ENCODE assay signal across 20 cellular contexts in genomic region chr4:160423879-160424451, GRCh38.
DNase-seq lines count a peak whose midpoint lies in the region; ATAC-seq and TF ChIP-seq lines count a peak whose summit lies in the region.
"Had no signal": no experiment of that assay in that cellular context is flagged by ENCODE, and none has a peak within 500 bp of the region (broad histone marks: within the 10 kb centered on the region; RNA-seq: fewer than 3 reads in every experiment).

No MANE protein-coding gene starts in this region.

- CTCF ChIA-PET in PC-9 (lab: Charles Lee) = no interaction called here

- BruUV-seq in PC-9 (replicated peaks; lab: Mats Ljungman, UMichigan) = no TSS peak

- H3K9me3 Mint-ChIP-seq in activated T-cell treated with anti-CD3 and anti-CD28 coated beads, Interleukin-2, amount 50 U/mL, for 72 hours = peaks cover 2 to 10% of the 10 kb centered on the region in 2 donors
- H3K9me3 Mint-ChIP-seq in activated T-cell treated with anti-CD3 and anti-CD28 coated beads, Interleukin-2, amount 50 U/mL, for 4 hours = peaks cover 9% of the 10 kb centered on the region

- H3K4me2 ChIP-seq in PC-9 = peak overlapping the region; percentile 28

- peak; percentile 13 to 48 for ATAC-seq in activated T-cell treated with anti-CD3 and anti-CD28 coated beads, Interleukin-2, amount 50 U/mL, for 72 hours (replicated peaks in 1 of 2)
- no peak for ATAC-seq in activated T-cell treated with anti-CD3 and anti-CD28 coated beads, Interleukin-2, amount 50 U/mL, for 4 hours
- no peak for ATAC-seq in HG03280 (IDR thresholded peaks at IDR 0.05; ENCODE audit: unreplicated experiment)
- no peak for ATAC-seq in HG03520 (IDR thresholded peaks at IDR 0.05; ENCODE audit: unreplicated experiment)
- no peak for ATAC-seq in left lobe of liver
- ATAC-seq: mucosa of descending colon had no signal

- no peaks in the 10 kb centered on the region for H3K27me3 ChIP-seq in PC-9 (ENCODE audit: insufficient read depth, low read depth)
- H3K27me3 ChIP-seq: Peyer's patch, transverse colon had no signal

- no peaks in the 10 kb centered on the region for H4K20me1 ChIP-seq in PC-9 (ENCODE audit: insufficient read depth)

- H3K4me3 ChIP-seq in PC-9 (no peak overlapping the region), choroid plexus epithelial cell (ENCODE audit: low read depth, low read length) (peak overlapping the region; percentile 39)
- H3K4me3 ChIP-seq: mucosa of descending colon, Peyer's patch, transverse colon had no signal

- no peaks in the 10 kb centered on the region for H3K9me2 ChIP-seq in PC-9 (ENCODE audit: insufficient read depth)

- POLR2A ChIA-PET in PC-9 (lab: Charles Lee; ENCODE audit: unreplicated experiment) = no interaction called here

- H3K36me3 ChIP-seq in PC-9 (ENCODE audit: low read depth) = no peaks in the 10 kb centered on the region
- H3K36me3 ChIP-seq: Peyer's patch, transverse colon had no signal

- no peaks in the 10 kb centered on the region for H3K4me1 ChIP-seq in PC-9 (replicated peaks; ENCODE audit: insufficient read depth)
- H3K4me1 ChIP-seq: Peyer's patch, transverse colon had no signal

- H3F3A ChIP-seq in PC-9 (ENCODE audit: insufficient read depth, low read depth) = no peaks in the 10 kb centered on the region

- peaks cover 0 to 3% of the 10 kb centered on the region in 2 donors for H3K36me3 Mint-ChIP-seq in activated T-cell treated with anti-CD3 and anti-CD28 coated beads, Interleukin-2, amount 50 U/mL, for 72 hours (ENCODE audit: insufficient read depth in 2 of 2)
- no peaks in the 10 kb centered on the region for H3K36me3 Mint-ChIP-seq in activated T-cell treated with anti-CD3 and anti-CD28 coated beads, Interleukin-2, amount 50 U/mL, for 4 hours (ENCODE audit: insufficient read depth)
- H3K36me3 Mint-ChIP-seq: CD8-positive, alpha-beta memory T cell had no signal

- H2AFZ ChIP-seq in PC-9 = no peak overlapping the region

- peak overlapping the region; percentile 81 for H3K27ac Mint-ChIP-seq in activated T-cell treated with anti-CD3 and anti-CD28 coated beads, Interleukin-2, amount 50 U/mL, for 72 hours
- H3K27ac Mint-ChIP-seq: CD8-positive, alpha-beta memory T cell; HFFc6 had no signal

- TF ChIP-seq CTCF in PC-9 (conservative IDR thresholded peaks at IDR 0.05) = no peak
- no peak for TF ChIP-seq CTCF in choroid plexus epithelial cell (conservative IDR thresholded peaks at IDR 0.05; ENCODE audit: low read depth, low read length)

- H3K27ac ChIP-seq in PC-9 = no peak overlapping the region
- H3K27ac ChIP-seq: Peyer's patch, transverse colon had no signal

- H3K27me3 Mint-ChIP-seq in activated T-cell treated with anti-CD3 and anti-CD28 coated beads, Interleukin-2, amount 50 U/mL, for 72 hours (ENCODE audit: low read depth) = no peaks in the 10 kb centered on the region
- no peaks in the 10 kb centered on the region for H3K27me3 Mint-ChIP-seq in activated T-cell treated with anti-CD3 and anti-CD28 coated beads, Interleukin-2, amount 50 U/mL, for 4 hours (ENCODE audit: low read depth)
- H3K27me3 Mint-ChIP-seq: CD8-positive, alpha-beta memory T cell had no signal

- H3K9me3 ChIP-seq in PC-9 (ENCODE audit: insufficient read depth, low read depth) = no peaks in the 10 kb centered on the region
- H3K9me3 ChIP-seq: mucosa of descending colon, Peyer's patch, transverse colon had no signal

- peaks cover 7% of the 10 kb centered on the region for H3K4me1 Mint-ChIP-seq in activated T-cell treated with anti-CD3 and anti-CD28 coated beads, Interleukin-2, amount 50 U/mL, for 72 hours (ENCODE audit: low read depth)
- H3K4me1 Mint-ChIP-seq in activated T-cell treated with anti-CD3 and anti-CD28 coated beads, Interleukin-2, amount 50 U/mL, for 4 hours (ENCODE audit: low read depth) = peaks cover 2% of the 10 kb centered on the region
- H3K4me1 Mint-ChIP-seq: CD8-positive, alpha-beta memory T cell had no signal

- no peaks in the 10 kb centered on the region for H3K79me2 ChIP-seq in PC-9 (ENCODE audit: low read depth)

- intact Hi-C loops in PC-9 (cut with micrococcal nuclease; ENCODE audit: unreplicated experiment) = no loop called here

- DNase-seq in activated T-cell treated with anti-CD3 and anti-CD28 coated beads, Interleukin-2, amount 50 U/mL, for 72 hours = no peak
- DNase-seq in activated T-cell treated with anti-CD3 and anti-CD28 coated beads, Interleukin-2, amount 50 U/mL, for 4 hours = no peak
- no peak for DNase-seq in PC-9
- DNase-seq in choroid plexus epithelial cell (ENCODE audit: low read depth) = peak; percentile 55
- DNase-seq in stimulated activated naive CD4-positive, alpha-beta T cell (lab: John Stamatoyannopoulos, UW) = no peak
- DNase-seq in left lobe of liver (ENCODE audit: low spot score) = no peak
- DNase-seq: activated gamma-delta T cell treated with Interleukin-2 at 50 U/mL for 16 hours; aorta; CD8-positive, alpha-beta memory T cell; glutamatergic neuron; HFFc6; KG1; mucosa of descending colon; NCI-H146; NCI-H524 treated with DMSO at 0.1 percent for 48 hours; Peyer's patch; small intestine; transverse colon had no signal

- H3K4me3 Mint-ChIP-seq in activated T-cell treated with anti-CD3 and anti-CD28 coated beads, Interleukin-2, amount 50 U/mL, for 72 hours = no peak overlapping the region
- no peak overlapping the region for H3K4me3 Mint-ChIP-seq in activated T-cell treated with anti-CD3 and anti-CD28 coated beads, Interleukin-2, amount 50 U/mL, for 4 hours
- H3K4me3 Mint-ChIP-seq: CD8-positive, alpha-beta memory T cell; HFFc6 had no signal

Comparison
In these comparisons a context has a peak if more than half of its experiments do, and no peak if none do; other contexts are left out.
1. ATAC-seq: peak in activated T-cell treated with anti-CD3 and anti-CD28 coated beads, Interleukin-2, amount 50 U/mL, for 72 hours (2 of 2); none in activated T-cell treated with anti-CD3 and anti-CD28 coated beads, Interleukin-2, amount 50 U/mL, for 4 hours (0 of 2), HG03280 (single experiment), HG03520 (single experiment) and left lobe of liver (single experiment).